In genomic region chr3:170038434-170039110, GRCh38 we compare ENCODE assay signal across 8 cellular contexts. TPM values are rescaled to one million over a fixed set of nuclear protein-coding genes. Genes with fewer than 3 reads are reported as not detected.
DNase-seq lines count a peak whose midpoint lies in the region; ATAC-seq, FAIRE-seq and TF ChIP-seq lines count a peak whose summit lies in the region.

No MANE protein-coding gene starts in this region.

- no peak for TF ChIP-seq POLR2A in GM12891 (IDR thresholded peaks at IDR 0.05; ENCODE audit: low read depth, low read length)

- H3K4me1 ChIP-seq in psoas muscle: no peaks in the 10 kb centered on the region

- H3K27ac ChIP-seq in psoas muscle: no peak overlapping the region

- TF ChIP-seq CTCF in psoas muscle (IDR thresholded peaks at IDR 0.05): no peak

- H3K27me3 ChIP-seq in psoas muscle (ENCODE audit: insufficient read depth in 3 of 3, low read length in 2 of 3): peaks cover 0 to 57% (median 18%) of the 10 kb centered on the region in 3 donors

- intact Hi-C loops in Right ventricle myocardium superior (cut with DNase I): no loop called here
- intact Hi-C loops in psoas muscle (cut with DNase I): no loop called here

- ATAC-seq in HG02763 (IDR thresholded peaks at IDR 0.05; ENCODE audit: unreplicated experiment): peak; percentile 7
- ATAC-seq in Right ventricle myocardium superior (ENCODE audit: poor library complexity): peak; percentile 36
- no peak for ATAC-seq in psoas muscle

- DNase-seq in GM12891 (ENCODE audit: insufficient read length, low spot score) (peak; percentile 28), NOMO-1 treated with dmso at 0.1 percent for 144 hours (lab: John Stamatoyannopoulos, UW; ENCODE audit: unreplicated experiment) (peak; percentile 56), Right ventricle myocardium superior (no peak), psoas muscle (no peak), NCI-H446 treated with DMSO at 0.1 percent for 48 hours (lab: John Stamatoyannopoulos, UW) (no peak), amniotic stem cell (lab: John Stamatoyannopoulos, UW) (no peak)
- peak; percentile 69 for DNase-seq in activated effector memory CD4-positive, alpha-beta T cell treated with anti-CD3 and anti-CD28 coated beads, Interleukin-2, amount 50 U/mL, for 16 hours

- no peaks in the 10 kb centered on the region for H3K9me3 ChIP-seq in psoas muscle

- H3K36me3 ChIP-seq in psoas muscle (ENCODE audit: insufficient read depth in 1 of 2, low read depth in 1 of 2): no peaks in the 10 kb centered on the region

- WGBS in psoas muscle, 3 donors: 6 to 10% (median 6%) methylated on average over 48 to 51 of the region's 51 CpGs

- FAIRE-seq in GM12891 (lab: Jason Lieb, UNC): peak; percentile 88

- H3K4me3 ChIP-seq in psoas muscle: peak overlapping the region; percentile 70

TF ChIP-seq in GM12891, 5 proteins besides CTCF, POLR2A, EP300 and RAD21:
- TF ChIP-seq PAX5 (IDR thresholded peaks at IDR 0.05; ENCODE audit: insufficient read depth, low read length, severe bottlenecking): no peak
- no peak for TF ChIP-seq TAF1 (IDR thresholded peaks at IDR 0.05; ENCODE audit: low read depth, low read length)
- peak; percentile 73 for TF ChIP-seq SPI1 (IDR thresholded peaks at IDR 0.05; ENCODE audit: low read depth, low read length)
- no peak for TF ChIP-seq POU2F2 (IDR thresholded peaks at IDR 0.05; ENCODE audit: low read depth, low read length)
- no peak for TF ChIP-seq POLR2AphosphoS5 (IDR thresholded peaks at IDR 0.05; ENCODE audit: low read depth, low read length)

RNA-seq across cellular contexts. Expression of gene GPR160, which starts 0.8 kb away (rescaled TPM):
- 41.2 TPM for polyA plus RNA-seq in GM12891 (2012; ENCODE audit: low read depth, missing spikeins)
- 0.54 TPM for total RNA-seq in Right ventricle myocardium superior
- 1 to 10 TPM in 1 of 4 donors, under 1 TPM in 3; 0.42 to 1.1 (median 0.87) TPM for total RNA-seq in psoas muscle
- 1 to 10 TPM in 1 of 3 donors, under 1 TPM in 2; 0.52 to 1.2 (median 0.64) TPM for polyA plus RNA-seq in psoas muscle

Comparison
In these comparisons a context has a peak if more than half of its experiments do, and no peak if none do; other contexts are left out.
1. DNase-seq: peak in GM12891 (single experiment), NOMO-1 treated with dmso at 0.1 percent for 144 hours (single experiment) and activated effector memory CD4-positive, alpha-beta T cell treated with anti-CD3 and anti-CD28 coated beads, Interleukin-2, amount 50 U/mL, for 16 hours (single experiment); none in Right ventricle myocardium superior (single experiment), psoas muscle (0 of 2), NCI-H446 treated with DMSO at 0.1 percent for 48 hours (single experiment) and amniotic stem cell (single experiment).
2. ATAC-seq: peak in HG02763 (single experiment) and Right ventricle myocardium superior (single experiment); none in psoas muscle (0 of 4).